Comparison of ENCODE assay signal across 10 cellular contexts in genomic region chr3:13416002-13416793, GRCh38.
DNase-seq lines count a peak whose midpoint lies in the region; ATAC-seq lines count a peak whose summit lies in the region.
"Had no signal": no experiment of that assay in that cellular context is flagged by ENCODE, and none has a peak within 500 bp of the region (broad histone marks: within the 10 kb centered on the region; RNA-seq: fewer than 3 reads in every experiment).

No MANE protein-coding gene starts in this region.

- peaks cover 25% of the 10 kb centered on the region for H3K36me3 Mint-ChIP-seq in central memory CD8-positive, alpha-beta T cell (ENCODE audit: insufficient read depth)

- H3K27ac Mint-ChIP-seq in central memory CD8-positive, alpha-beta T cell (ENCODE audit: low read depth), result peak overlapping the region; percentile 93

- H3K4me1 Mint-ChIP-seq in central memory CD8-positive, alpha-beta T cell, result peaks cover 70% of the 10 kb centered on the region

- no peaks in the 10 kb centered on the region for H3K27me3 Mint-ChIP-seq in central memory CD8-positive, alpha-beta T cell

- peak overlapping the region; percentile 75 for H3K4me3 Mint-ChIP-seq in central memory CD8-positive, alpha-beta T cell

- H3K9me3 Mint-ChIP-seq in central memory CD8-positive, alpha-beta T cell, result no peaks in the 10 kb centered on the region

- peak; percentile 71 for DNase-seq in activated CD4-positive, alpha-beta T cell treated with anti-CD3 and anti-CD28 coated beads for 48 hours
- DNase-seq in activated CD4-positive, alpha-beta T cell treated with anti-CD3 and anti-CD28 coated beads for 4 hours, result no peak
- DNase-seq in NCI-H69 (lab: John Stamatoyannopoulos, UW), result peak; percentile 43
- DNase-seq in central memory CD8-positive, alpha-beta T cell (ENCODE audit: low spot score in 2 of 2), result no peak
- peak; percentile 68 for DNase-seq in stimulated activated CD8-positive, alpha-beta memory T cell treated with anti-CD3 and anti-CD28 coated beads, Interleukin-4, amount 100 ng/mL, for 48 hours
- no peak for DNase-seq in GF-D8 (lab: John Stamatoyannopoulos, UW)
- DNase-seq in retina, result no peak
- DNase-seq in foreskin melanocyte, result no peak
- DNase-seq: NCI-H2081, stomach had no signal

- ATAC-seq in central memory CD8-positive, alpha-beta T cell (replicated peaks; ENCODE audit: extremely low read depth, poor library complexity, severe bottlenecking), result no peak

Comparison
In these comparisons a context has a peak if more than half of its experiments do, and no peak if none do; other contexts are left out.
1. DNase-seq: peak in activated CD4-positive, alpha-beta T cell treated with anti-CD3 and anti-CD28 coated beads for 48 hours (single experiment), NCI-H69 (single experiment) and stimulated activated CD8-positive, alpha-beta memory T cell treated with anti-CD3 and anti-CD28 coated beads, Interleukin-4, amount 100 ng/mL, for 48 hours (single experiment); none in activated CD4-positive, alpha-beta T cell treated with anti-CD3 and anti-CD28 coated beads for 4 hours (0 of 2), central memory CD8-positive, alpha-beta T cell (0 of 2), GF-D8 (single experiment), retina (single experiment) and foreskin melanocyte (single experiment).